ENCODE assay signal across 9 cellular contexts in the genomic region with DNA sequence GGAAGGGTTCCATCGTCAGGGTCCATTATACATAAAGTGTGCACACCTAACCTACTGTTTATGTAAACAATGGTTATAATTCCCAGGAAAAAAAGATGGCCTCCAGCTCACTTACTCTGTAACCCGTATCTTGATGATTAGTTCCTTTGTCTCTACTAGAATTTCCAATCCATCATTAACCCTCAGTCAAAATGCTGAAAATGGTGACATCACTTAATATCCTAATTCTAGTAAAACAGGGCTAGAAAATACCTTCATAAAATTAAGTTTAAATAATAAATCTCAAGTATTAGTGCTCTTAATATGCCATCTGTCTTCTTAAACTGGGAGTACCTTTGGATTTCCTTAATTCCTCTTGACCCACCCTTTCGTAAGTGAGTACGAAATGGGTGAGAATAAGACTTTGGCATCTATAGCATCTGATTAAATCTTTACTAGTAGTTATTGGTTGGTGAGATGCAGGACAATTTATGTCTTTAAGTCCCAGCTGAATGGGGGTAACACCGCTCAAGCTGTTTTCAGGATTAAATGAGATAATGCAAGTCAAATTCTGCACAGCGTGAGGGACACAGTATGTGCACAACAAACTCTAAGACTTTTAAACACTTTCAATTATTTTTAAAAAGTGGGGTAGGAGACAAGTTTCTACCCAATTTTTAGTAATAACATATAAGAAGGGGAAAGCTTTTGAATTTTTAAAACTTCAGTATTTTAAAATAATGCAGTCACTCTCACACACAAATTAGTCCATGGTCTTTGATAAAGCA. TPM values are rescaled to one million over a fixed set of nuclear protein-coding genes. Genes with fewer than 3 reads are reported as not detected.
DNase-seq lines count a peak whose midpoint lies in the region; ATAC-seq, FAIRE-seq and TF ChIP-seq lines count a peak whose summit lies in the region.
"Had no signal": no experiment of that assay in that cellular context is flagged by ENCODE, and none has a peak within 500 bp of the region (broad histone marks: within the 10 kb centered on the region; RNA-seq: fewer than 3 reads in every experiment).

No MANE protein-coding gene starts in this region.

- no peak for ATAC-seq in activated T-cell treated with anti-CD3 and anti-CD28 coated beads, Interleukin-2, amount 50 U/mL, for 72 hours (replicated peaks in 1 of 2)
- no peak for ATAC-seq in HepG2

- no TSS peak for BruUV-seq in HepG2 (replicated peaks; lab: Mats Ljungman, UMichigan)

- H3K9me3 ChIP-seq in astrocyte (ENCODE audit: insufficient read depth, low read depth, low read length): no peaks in the 10 kb centered on the region
- no peaks in the 10 kb centered on the region for H3K9me3 ChIP-seq in HepG2 (ENCODE audit: low read length)
- no peaks in the 10 kb centered on the region for H3K9me3 ChIP-seq in tibial artery

- H3K4me3 Mint-ChIP-seq in activated T-cell treated with anti-CD3 and anti-CD28 coated beads, Interleukin-2, amount 50 U/mL, for 72 hours: peak overlapping the region; percentile 94 to 97
- H3K4me3 Mint-ChIP-seq in astrocyte (ENCODE audit: unreplicated experiment): peak overlapping the region; percentile 98

- no peak for TF ChIP-seq RAD21 in HepG2 (CRISPR knock-in tag; IDR thresholded peaks at IDR 0.05)

- no peaks in the 10 kb centered on the region for H3K4me1 ChIP-seq in astrocyte (ENCODE audit: insufficient read depth, low read length)
- peaks cover 22% of the 10 kb centered on the region for H3K4me1 ChIP-seq in HepG2 (ENCODE audit: insufficient read depth, low read length)
- peaks cover 0 to 25% (median 4%) of the 10 kb centered on the region in 4 donors for H3K4me1 ChIP-seq in tibial artery

- TF ChIP-seq EP300 in HepG2 (IDR thresholded peaks at IDR 0.05; ENCODE audit: low read depth in 2 of 2, low read length in 2 of 2): no peak
- TF ChIP-seq EP300 in HepG2 (CRISPR knock-in tag; IDR thresholded peaks at IDR 0.05; ENCODE audit: borderline replicate concordance): no peak

- H2AFZ ChIP-seq in astrocyte (ENCODE audit: low read depth, low read length) (peak overlapping the region; percentile 77), HepG2 (ENCODE audit: low read length) (no peak overlapping the region)

- FAIRE-seq in astrocyte (lab: Jason Lieb, UNC) (no peak), HepG2 (lab: Jason Lieb, UNC) (no peak)
- FAIRE-seq: endometrium had no signal

- DNase-seq in activated T-cell treated with anti-CD3 and anti-CD28 coated beads, Interleukin-2, amount 50 U/mL, for 72 hours: no peak
- no peak for DNase-seq in activated T-cell treated with anti-CD3 and anti-CD28 coated beads for 4 hours
- no peak for DNase-seq in astrocyte (ENCODE audit: low read depth)
- DNase-seq in HepG2 (ENCODE audit: low spot score): no peak
- DNase-seq in tibial artery: no peak
- DNase-seq in iPS-NIHi11 (ENCODE audit: low spot score): no peak
- DNase-seq in cerebellar cortex (ENCODE audit: low spot score): no peak
- DNase-seq in amygdala (lab: John Stamatoyannopoulos, UW): no peak

- peak overlapping the region; percentile 76 for H3K4me3 ChIP-seq in astrocyte (ENCODE audit: insufficient read depth, low read depth, low read length)
- H3K4me3 ChIP-seq in HepG2 (replicated peaks in 1 of 3; ENCODE audit: insufficient read depth in 1 of 3, low read depth in 2 of 3, low read length in 3 of 3): peak overlapping the region; percentile 61 to 79 (median 77)
- peak overlapping the region; percentile 64 to 72 for H3K4me3 ChIP-seq in tibial artery

- in situ Hi-C loops in HepG2 (cut with HindIII; ENCODE audit: extremely low pct_ligation_motif_present, low pct_unique_long_range_greater_than_20kb): no loop called here

- no peaks in the 10 kb centered on the region for H3K27me3 ChIP-seq in astrocyte (ENCODE audit: insufficient read depth, low read length)
- H3K27me3 ChIP-seq in HepG2 (ENCODE audit: control insufficient read depth in 1 of 2, insufficient read depth in 2 of 2, low read length in 2 of 2): no peaks in the 10 kb centered on the region
- H3K27me3 ChIP-seq in tibial artery: no peaks in the 10 kb centered on the region

- H4K20me1 ChIP-seq in astrocyte (ENCODE audit: insufficient read depth, low read length) (no peaks in the 10 kb centered on the region), HepG2 (ENCODE audit: insufficient read depth, low read length) (no peaks in the 10 kb centered on the region)

- H3K36me3 ChIP-seq in astrocyte (ENCODE audit: insufficient read depth, low read length): no peaks in the 10 kb centered on the region
- H3K36me3 ChIP-seq in HepG2 (replicated peaks in 1 of 2; ENCODE audit: control insufficient read depth in 1 of 2, insufficient read depth in 2 of 2, low read length in 2 of 2): no peaks in the 10 kb centered on the region
- H3K36me3 ChIP-seq in tibial artery: no peaks in the 10 kb centered on the region

- no peak for TF ChIP-seq CTCF in astrocyte (IDR thresholded peaks at IDR 0.05; ENCODE audit: insufficient read depth, low read depth, low read length)
- TF ChIP-seq CTCF in HepG2 (CRISPR knock-in tag; IDR thresholded peaks at IDR 0.05): no peak
- TF ChIP-seq CTCF in tibial artery (IDR thresholded peaks at IDR 0.05): no peak

- no peak for TF ChIP-seq POLR2A in HepG2 (IDR thresholded peaks at IDR 0.05; ENCODE audit: insufficient read depth in 1 of 2, low read depth in 2 of 2, low read length in 2 of 2)

- H3K27me3 Mint-ChIP-seq in activated T-cell treated with anti-CD3 and anti-CD28 coated beads, Interleukin-2, amount 50 U/mL, for 72 hours (ENCODE audit: low read depth): no peaks in the 10 kb centered on the region
- H3K27me3 Mint-ChIP-seq in astrocyte (ENCODE audit: low read depth, unreplicated experiment): no peaks in the 10 kb centered on the region

- POLR2A ChIA-PET in HepG2 (lab: Yijun Ruan, JAX): no interaction called here

- H3K79me2 ChIP-seq in astrocyte (ENCODE audit: insufficient read depth, low read length) (peaks cover 37% of the 10 kb centered on the region), HepG2 (ENCODE audit: insufficient read depth, low read length) (peaks cover 56% of the 10 kb centered on the region)

- peak overlapping the region; percentile 66 for H3K27ac ChIP-seq in astrocyte (ENCODE audit: low read depth, low read length)
- H3K27ac ChIP-seq in HepG2 (ENCODE audit: extremely low read length, insufficient read depth, low read length): peak overlapping the region; percentile 84
- H3K27ac ChIP-seq in tibial artery: peak overlapping the region; percentile 85 to 86

- intact Hi-C loops in HepG2 (cut with micrococcal nuclease; ENCODE audit: unreplicated experiment) (loop anchor here (5.0 to 10.0 kb wide), 4 partner anchors 232 to 389 kb away; partner anchors contain the start of gene IRAK1BP1), tibial artery (cut with DNase I; ENCODE audit: low total_unique reads) (loop anchor here (5.0 kb wide), 1 partner anchor 156 kb away; the partner anchor contains the start of gene PHIP)

- peak overlapping the region; percentile 92 for H3K27ac Mint-ChIP-seq in activated T-cell treated with anti-CD3 and anti-CD28 coated beads, Interleukin-2, amount 50 U/mL, for 72 hours
- peak overlapping the region; percentile 86 for H3K27ac Mint-ChIP-seq in astrocyte (ENCODE audit: unreplicated experiment)

- H3K9ac ChIP-seq in astrocyte (ENCODE audit: low read length) (peak overlapping the region; percentile 83), HepG2 (ENCODE audit: insufficient read depth, low read depth, low read length) (peak overlapping the region; percentile 75)

- H3K4me1 Mint-ChIP-seq in activated T-cell treated with anti-CD3 and anti-CD28 coated beads, Interleukin-2, amount 50 U/mL, for 72 hours (ENCODE audit: low read depth): peaks cover 16% of the 10 kb centered on the region
- peaks cover 10% of the 10 kb centered on the region for H3K4me1 Mint-ChIP-seq in astrocyte (ENCODE audit: low read depth, unreplicated experiment)

- peaks cover 1 to 3% of the 10 kb centered on the region in 2 donors for H3K36me3 Mint-ChIP-seq in activated T-cell treated with anti-CD3 and anti-CD28 coated beads, Interleukin-2, amount 50 U/mL, for 72 hours (ENCODE audit: insufficient read depth in 2 of 2)
- peaks cover 5% of the 10 kb centered on the region for H3K36me3 Mint-ChIP-seq in astrocyte (ENCODE audit: low read depth, unreplicated experiment)

- H3K4me2 ChIP-seq in astrocyte (ENCODE audit: low read length) (peak overlapping the region; percentile 81), HepG2 (ENCODE audit: low read depth, low read length) (peak overlapping the region; percentile 81)

- CTCF ChIA-PET in HepG2 (lab: Yijun Ruan, JAX; ENCODE audit: low intra/inter-chr PET ratio, low total read pairs): no interaction called here

- 90% methylated on average over 6 of the region's 6 CpGs for WGBS in HepG2 (ENCODE audit: low lambda C conversion rate)

- H3K9me3 Mint-ChIP-seq in activated T-cell treated with anti-CD3 and anti-CD28 coated beads, Interleukin-2, amount 50 U/mL, for 72 hours: no peaks in the 10 kb centered on the region
- H3K9me3 Mint-ChIP-seq in astrocyte (ENCODE audit: unreplicated experiment): no peaks in the 10 kb centered on the region

TF ChIP-seq in HepG2, 621 proteins besides CTCF, POLR2A, EP300 and RAD21 (continues in another document):
- TF ChIP-seq ZNF629 (CRISPR knock-in tag; conservative IDR thresholded peaks at IDR 0.05): no peak

RNA-seq across cellular contexts. Expression of gene HMGN3, which starts 1.6 kb away (rescaled TPM):
- 10 to 100 TPM; 35.2 to 36.6 TPM for total RNA-seq in activated T-cell treated with anti-CD3 and anti-CD28 coated beads, Interleukin-2, amount 50 U/mL, for 72 hours
- total RNA-seq in astrocyte (58.5 and 71.5 TPM in 2 replicates), HepG2 (2016; rRNA removed; fragmentation: Illumina TruSeq; extraction: Trizol) (145 and 212 TPM in 2 replicates)
- 39.0 and 47.5 TPM in 2 replicates for total RNA-seq in HepG2 (2016; cell fraction: cytosol; rRNA removed; fragmentation: Illumina TruSeq; extraction: Trizol; ENCODE audit: low read depth)
- 143 and 216 TPM in 2 replicates for total RNA-seq in HepG2 (2016; cell fraction: insoluble cytoplasmic fraction; rRNA removed; fragmentation: Illumina TruSeq; extraction: Trizol)
- total RNA-seq in HepG2 (2016; cell fraction: membrane; rRNA removed; fragmentation: Illumina TruSeq; extraction: Trizol): 52.6 and 56.2 TPM in 2 replicates
- total RNA-seq in HepG2 (2016; cell fraction: nucleus; rRNA removed; fragmentation: Illumina TruSeq; extraction: Trizol): 70.2 and 76.8 TPM in 2 replicates
- 61.8 and 67.9 TPM in 2 replicates for polyA plus RNA-seq in HepG2 (2011; rRNA removed)
- polyA plus RNA-seq in HepG2 (2011; cell fraction: cytosol; rRNA removed): 24.8 and 33.6 TPM in 2 replicates
- 78.1 and 86.2 TPM in 2 replicates for polyA plus RNA-seq in HepG2 (2011; cell fraction: nucleus; rRNA removed)
- polyA plus RNA-seq in HepG2 (2012): 48.9 and 78.2 TPM in 2 replicates
- polyA plus RNA-seq in HepG2 (2016; cell fraction: cytosol; fragmentation: Illumina TruSeq; extraction: Trizol; ENCODE audit: low read depth): 58.5 and 83.4 TPM in 2 replicates
- polyA plus RNA-seq in HepG2 (2016; cell fraction: insoluble cytoplasmic fraction; fragmentation: Illumina TruSeq; extraction: Trizol; ENCODE audit: low read depth): 297 and 339 TPM in 2 replicates
- 73.2 and 77.0 TPM in 2 replicates for polyA plus RNA-seq in HepG2 (2016; cell fraction: membrane; fragmentation: Illumina TruSeq; extraction: Trizol; ENCODE audit: low read depth)
- 156 and 167 TPM in 2 replicates for polyA plus RNA-seq in HepG2 (2016; cell fraction: nucleus; fragmentation: Illumina TruSeq; extraction: Trizol; ENCODE audit: insufficient read depth, low read depth)
- polyA minus RNA-seq in HepG2 (2011; rRNA and poly(A)+ RNA removed; ENCODE audit: low replicate concordance): 2.4 and 12.5 TPM in 2 replicates
- 11.9 and 14.2 TPM in 2 replicates for polyA minus RNA-seq in HepG2 (2011; cell fraction: cytosol; rRNA and poly(A)+ RNA removed)
- 22.8 and 28.2 TPM in 2 replicates for polyA minus RNA-seq in HepG2 (2011; cell fraction: nucleus; rRNA and poly(A)+ RNA removed)
